17 cellular contexts compared by ENCODE assay signal in the genomic region with DNA sequence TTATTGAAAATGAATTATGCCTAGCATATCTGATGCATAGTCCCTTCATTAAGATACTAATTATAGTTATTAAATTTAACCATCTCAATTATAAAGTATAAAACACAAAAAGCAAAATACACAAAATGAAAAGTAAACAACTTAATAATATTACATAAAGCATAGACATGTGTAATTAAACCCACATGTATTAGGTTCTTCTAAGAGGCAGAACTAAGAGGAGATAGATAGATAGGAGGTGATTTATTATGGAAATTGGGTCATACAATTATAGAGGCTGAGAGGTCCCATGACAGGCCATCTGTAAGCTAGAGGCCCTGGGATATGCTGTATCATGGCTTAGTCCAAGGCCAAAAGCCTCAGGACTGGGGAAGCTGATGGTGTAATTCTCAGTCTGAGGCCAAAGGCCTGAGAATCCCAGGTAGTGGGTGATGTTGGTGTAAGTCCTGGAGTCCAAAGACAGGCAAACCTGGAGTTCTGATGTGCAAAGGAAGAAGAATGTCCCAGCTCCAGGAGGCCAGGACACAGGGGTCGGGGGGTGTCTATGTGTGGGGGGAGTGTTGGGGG.
"Had no signal": no experiment of that assay in that cellular context is flagged by ENCODE, and none has a peak within 500 bp of the region (broad histone marks: within the 10 kb centered on the region; RNA-seq: fewer than 3 reads in every experiment).

No MANE protein-coding gene starts in this region.

- H3K36me3 ChIP-seq: gastroesophageal sphincter, neutrophil, suprapubic skin, thyroid gland, uterus had no signal

- ATAC-seq: gastroesophageal sphincter; left cardiac atrium; left ventricle myocardium superior; naive thymus-derived CD4-positive, alpha-beta T cell; right cardiac atrium; stimulated activated naive CD8-positive, alpha-beta T cell treated with anti-CD3 and anti-CD28 coated beads, Interleukin-15, Interleukin-2, amounts not matched to agents 100 U/mL and 50 U/mL, for 24 hours had no signal

- H3K9me3 ChIP-seq: gastroesophageal sphincter, neutrophil, suprapubic skin, thyroid gland, uterus had no signal

- H3K27me3 ChIP-seq: gastroesophageal sphincter, neutrophil, suprapubic skin, thyroid gland, uterus had no signal

- H3K4me2 ChIP-seq: smooth muscle cell had no signal

- H3K27ac ChIP-seq: dorsolateral prefrontal cortex, gastroesophageal sphincter, neutrophil, suprapubic skin, thyroid gland, uterus had no signal

- H3K4me3 ChIP-seq: dorsolateral prefrontal cortex, gastroesophageal sphincter, smooth muscle cell, suprapubic skin, thyroid gland, uterus had no signal

- DNase-seq: cortex of kidney; dorsolateral prefrontal cortex; effector CD8-positive, alpha-beta T cell; kidney; left cardiac atrium; left ventricle myocardium superior; naive thymus-derived CD4-positive, alpha-beta T cell; posterior cingulate gyrus; right cardiac atrium; stimulated activated CD4-positive, alpha-beta T cell treated with anti-CD3 and anti-CD28 coated beads, Interleukin-2, amount 100 ng/mL, for 48 hours; stimulated activated naive CD8-positive, alpha-beta T cell treated with anti-CD3 and anti-CD28 coated beads, Interleukin-15, Interleukin-2, amounts not matched to agents 100 U/mL and 50 U/mL, for 24 hours; thyroid gland; uterus had no signal

- H3K4me1 ChIP-seq: gastroesophageal sphincter, suprapubic skin, thyroid gland, uterus had no signal
